23 cellular contexts compared by ENCODE assay signal in the genomic region with DNA sequence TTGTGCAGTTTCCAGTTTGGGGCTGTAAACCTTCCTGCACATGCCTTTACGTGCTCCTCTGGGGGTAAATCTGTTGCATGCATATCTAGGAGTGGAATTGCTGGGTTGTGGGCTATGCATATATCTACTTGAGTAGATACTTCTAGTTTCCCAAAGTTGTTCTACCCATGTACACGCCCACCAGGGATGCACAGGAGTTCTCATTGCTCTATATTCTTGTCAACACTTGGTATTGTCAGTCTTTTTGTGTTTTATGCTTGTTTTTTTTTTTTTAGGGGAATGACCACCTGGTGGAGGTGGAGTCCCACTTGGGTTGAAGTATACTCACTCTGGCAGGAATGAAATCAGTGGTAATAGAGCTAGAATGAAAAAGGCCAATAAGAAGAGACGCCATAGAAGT. TPM values are rescaled to one million over a fixed set of nuclear protein-coding genes. Genes with fewer than 3 reads are reported as not detected.
"Had no signal": no experiment of that assay in that cellular context is flagged by ENCODE, and none has a peak within 500 bp of the region (broad histone marks: within the 10 kb centered on the region; RNA-seq: fewer than 3 reads in every experiment).

No MANE protein-coding gene starts in this region.

- H3K27me3 ChIP-seq: body of pancreas, colonic mucosa, right atrium auricular region, testis, upper lobe of right lung had no signal

- DNase-seq: activated B cell treated with CpG ODN at 0.5 μM for 24 hours; activated CD4-positive, alpha-beta T cell treated with anti-CD3 and anti-CD28 coated beads for 4 hours; activated CD8-positive, alpha-beta T cell treated with anti-CD3 and anti-CD28 coated beads for 36 hours; activated naive CD4-positive, alpha-beta T cell treated with Interleukin-2 at 50 U/mL for 16 hours; activated naive CD8-positive, alpha-beta T cell treated with anti-CD3 and anti-CD28 coated beads, Interleukin-2, amount 10 ng/mL, durations not matched to agents 7 days and 5 days; activated T-cell treated with anti-CD3 and anti-CD28 coated beads, Interleukin-2, amount 50 U/mL, for 24 hours; amygdala; colonic mucosa; endodermal cell; foreskin melanocyte; glutamatergic neuron; midbrain; nephron progenitor cell; small intestine; stimulated activated CD4-positive, alpha-beta T cell treated with anti-CD3 and anti-CD28 coated beads, Interleukin-4, amount 100 ng/mL, for 24 hours; testis had no signal

- H3K4me3 ChIP-seq: body of pancreas, colonic mucosa, lung, right atrium auricular region, testis, upper lobe of right lung had no signal

- ATAC-seq: activated CD8-positive, alpha-beta T cell treated with anti-CD3 and anti-CD28 coated beads for 36 hours; stimulated activated effector memory CD8-positive, alpha-beta T cell treated with anti-CD3 and anti-CD28 coated beads, Interleukin-12 subunit alpha, Interleukin-12 subunit beta, amount 100 ng/mL, for 72 hours had no signal

- H3K27ac ChIP-seq: body of pancreas, colonic mucosa, right atrium auricular region, testis, upper lobe of right lung had no signal

- H3K4me1 ChIP-seq: body of pancreas, colonic mucosa, testis had no signal

- H3K9me3 ChIP-seq: body of pancreas, colonic mucosa, right atrium auricular region, testis, upper lobe of right lung had no signal

- H3K36me3 ChIP-seq: colonic mucosa, right atrium auricular region, upper lobe of right lung had no signal

RNA-seq across cellular contexts. Expression of a gene that starts 23.0 kb away (rescaled TPM):
- total RNA-seq: activated B cell treated with CpG ODN at 0.5 μM for 24 hours; activated T-helper 2 cell treated with anti-CD3 and anti-CD28 coated beads, Interferon-gamma antibody, Interleukin-2, Interleukin-4, amounts not matched to agents 10 μg/mL and 5 μg/mL and 100 μg/mL, durations not matched to agents 14 hours and 24 hours and 36 hours; body of pancreas; colonic mucosa; endodermal cell; occipital lobe; right atrium auricular region; upper lobe of right lung had no signal
- polyA plus RNA-seq: small intestine had no signal
